ENCODE assay signal across 12 cellular contexts in genomic region chr10:76558586-76558985, GRCh38.
DNase-seq lines count a peak whose midpoint lies in the region; ATAC-seq and TF ChIP-seq lines count a peak whose summit lies in the region.
"Had no signal": no experiment of that assay in that cellular context is flagged by ENCODE, and none has a peak within 500 bp of the region (broad histone marks: within the 10 kb centered on the region; RNA-seq: fewer than 3 reads in every experiment).

No MANE protein-coding gene starts in this region.

- peak overlapping the region; percentile 75 for H3K27ac Mint-ChIP-seq in chondrocyte (ENCODE audit: unreplicated experiment)
- H3K27ac Mint-ChIP-seq: memory B cell had no signal

- no peaks in the 10 kb centered on the region for H3K27me3 ChIP-seq in liver (ENCODE audit: control insufficient read depth in 4 of 4, insufficient read depth in 4 of 4, low read length in 3 of 4)
- no peaks in the 10 kb centered on the region for H3K27me3 ChIP-seq in uterus

- no peak overlapping the region for H3K9ac ChIP-seq in liver (ENCODE audit: low read depth in 1 of 2, low read length in 2 of 2)

- no peak overlapping the region for H3K27ac ChIP-seq in liver (ENCODE audit: low read depth in 1 of 2, low read length in 2 of 2)
- H3K27ac ChIP-seq in uterus: peak overlapping the region; percentile 67 to 79

- peak in 1 of 2 donors; percentile 21 for TF ChIP-seq RAD21 in liver (IDR thresholded peaks at IDR 0.05)

- TF ChIP-seq CTCF in chondrocyte (IDR thresholded peaks at IDR 0.05): no peak
- TF ChIP-seq CTCF in liver (IDR thresholded peaks at IDR 0.05; ENCODE audit: low read depth, low read length, missing input control): no peak
- no peak for TF ChIP-seq CTCF in uterus (IDR thresholded peaks at IDR 0.05)

- no peaks in the 10 kb centered on the region for H3K27me3 Mint-ChIP-seq in chondrocyte (ENCODE audit: low read depth)
- H3K27me3 Mint-ChIP-seq: memory B cell had no signal

- no peaks in the 10 kb centered on the region for H3K36me3 Mint-ChIP-seq in chondrocyte (ENCODE audit: low read depth)
- H3K36me3 Mint-ChIP-seq: memory B cell had no signal

- peak; percentile 20 to 51 for ATAC-seq in left cardiac atrium
- ATAC-seq in left ventricle myocardium superior: no peak
- ATAC-seq in GM18907 (IDR thresholded peaks at IDR 0.05; ENCODE audit: unreplicated experiment): no peak
- ATAC-seq: HCT116 had no signal

- H3K4me3 ChIP-seq in liver (ENCODE audit: low read depth in 1 of 3, low read length in 3 of 3) (no peak overlapping the region), uterus (no peak overlapping the region)
- H3K4me3 ChIP-seq: skin epidermis had no signal

- TF ChIP-seq POLR2A in uterus (IDR thresholded peaks at IDR 0.05): no peak

- no peaks in the 10 kb centered on the region for H3K9me3 Mint-ChIP-seq in chondrocyte (ENCODE audit: low read depth)
- H3K9me3 Mint-ChIP-seq: memory B cell had no signal

- DNase-seq in left cardiac atrium (no peak), left ventricle myocardium superior (no peak), chondrocyte (ENCODE audit: low spot score) (no peak), uterus (peak; percentile 52 to 84), iPS-NIHi11 (ENCODE audit: low spot score) (no peak), COLO829 (ENCODE audit: low spot score) (no peak)
- DNase-seq: amygdala had no signal

- WGBS in liver: 20% methylated on average over 1 of the region's 1 CpG

- H3K4me3 Mint-ChIP-seq in chondrocyte (ENCODE audit: unreplicated experiment): no peak overlapping the region
- H3K4me3 Mint-ChIP-seq: memory B cell had no signal

- H3K9me3 ChIP-seq in liver (ENCODE audit: control insufficient read depth in 4 of 4, low read length in 3 of 4) (no peaks in the 10 kb centered on the region), uterus (no peaks in the 10 kb centered on the region)

- peaks cover 47% of the 10 kb centered on the region for H3K4me1 Mint-ChIP-seq in chondrocyte (ENCODE audit: low read depth)
- H3K4me1 Mint-ChIP-seq: memory B cell had no signal

- peaks cover 0 to 15% (median 12%) of the 10 kb centered on the region in 4 donors for H3K4me1 ChIP-seq in liver (ENCODE audit: control insufficient read depth in 4 of 4, insufficient read depth in 4 of 4, low read length in 3 of 4)
- H3K4me1 ChIP-seq in uterus: peaks cover 0 to 4% of the 10 kb centered on the region in 2 donors

- intact Hi-C loops in left cardiac atrium (cut with DNase I) (loop anchor here (10.0 kb wide), 2 partner anchors 254 to 346 kb away; no protein-coding TSS in a partner anchor), left ventricle myocardium superior (cut with micrococcal nuclease) (no loop called here), uterus (cut with DNase I; ENCODE audit: low total_unique reads) (no loop called here)

- H3K36me3 ChIP-seq in liver (ENCODE audit: control insufficient read depth in 4 of 4, insufficient read depth in 3 of 4, low read depth in 1 of 4, low read length in 3 of 4) (no peaks in the 10 kb centered on the region), uterus (no peaks in the 10 kb centered on the region)

TF ChIP-seq in liver, 16 proteins besides CTCF, POLR2A, EP300 and RAD21:
- TF ChIP-seq HNF4A (conservative IDR thresholded peaks at IDR 0.05): peak; percentile 28 to 50
- TF ChIP-seq, protein P1, sequence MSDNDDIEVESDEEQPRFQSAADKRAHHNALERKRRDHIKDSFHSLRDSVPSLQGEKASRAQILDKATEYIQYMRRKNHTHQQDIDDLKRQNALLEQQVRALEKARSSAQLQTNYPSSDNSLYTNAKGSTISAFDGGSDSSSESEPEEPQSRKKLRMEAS (IDR thresholded peaks at IDR 0.05): no peak
- TF ChIP-seq YY1 (IDR thresholded peaks at IDR 0.05): peak; percentile 38
- TF ChIP-seq NR2F2 (IDR thresholded peaks at IDR 0.05): no peak
- TF ChIP-seq, protein P2, sequence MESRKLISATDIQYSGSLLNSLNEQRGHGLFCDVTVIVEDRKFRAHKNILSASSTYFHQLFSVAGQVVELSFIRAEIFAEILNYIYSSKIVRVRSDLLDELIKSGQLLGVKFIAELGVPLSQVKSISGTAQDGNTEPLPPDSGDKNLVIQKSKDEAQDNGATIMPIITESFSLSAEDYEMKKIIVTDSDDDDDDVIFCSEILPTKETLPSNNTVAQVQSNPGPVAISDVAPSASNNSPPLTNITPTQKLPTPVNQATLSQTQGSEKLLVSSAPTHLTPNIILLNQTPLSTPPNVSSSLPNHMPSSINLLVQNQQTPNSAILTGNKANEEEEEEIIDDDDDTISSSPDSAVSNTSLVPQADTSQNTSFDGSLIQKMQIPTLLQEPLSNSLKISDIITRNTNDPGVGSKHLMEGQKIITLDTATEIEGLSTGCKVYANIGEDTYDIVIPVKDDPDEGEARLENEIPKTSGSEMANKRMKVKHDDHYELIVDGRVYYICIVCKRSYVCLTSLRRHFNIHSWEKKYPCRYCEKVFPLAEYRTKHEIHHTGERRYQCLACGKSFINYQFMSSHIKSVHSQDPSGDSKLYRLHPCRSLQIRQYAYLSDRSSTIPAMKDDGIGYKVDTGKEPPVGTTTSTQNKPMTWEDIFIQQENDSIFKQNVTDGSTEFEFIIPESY (IDR thresholded peaks at IDR 0.05): no peak
- TF ChIP-seq, protein P3, sequence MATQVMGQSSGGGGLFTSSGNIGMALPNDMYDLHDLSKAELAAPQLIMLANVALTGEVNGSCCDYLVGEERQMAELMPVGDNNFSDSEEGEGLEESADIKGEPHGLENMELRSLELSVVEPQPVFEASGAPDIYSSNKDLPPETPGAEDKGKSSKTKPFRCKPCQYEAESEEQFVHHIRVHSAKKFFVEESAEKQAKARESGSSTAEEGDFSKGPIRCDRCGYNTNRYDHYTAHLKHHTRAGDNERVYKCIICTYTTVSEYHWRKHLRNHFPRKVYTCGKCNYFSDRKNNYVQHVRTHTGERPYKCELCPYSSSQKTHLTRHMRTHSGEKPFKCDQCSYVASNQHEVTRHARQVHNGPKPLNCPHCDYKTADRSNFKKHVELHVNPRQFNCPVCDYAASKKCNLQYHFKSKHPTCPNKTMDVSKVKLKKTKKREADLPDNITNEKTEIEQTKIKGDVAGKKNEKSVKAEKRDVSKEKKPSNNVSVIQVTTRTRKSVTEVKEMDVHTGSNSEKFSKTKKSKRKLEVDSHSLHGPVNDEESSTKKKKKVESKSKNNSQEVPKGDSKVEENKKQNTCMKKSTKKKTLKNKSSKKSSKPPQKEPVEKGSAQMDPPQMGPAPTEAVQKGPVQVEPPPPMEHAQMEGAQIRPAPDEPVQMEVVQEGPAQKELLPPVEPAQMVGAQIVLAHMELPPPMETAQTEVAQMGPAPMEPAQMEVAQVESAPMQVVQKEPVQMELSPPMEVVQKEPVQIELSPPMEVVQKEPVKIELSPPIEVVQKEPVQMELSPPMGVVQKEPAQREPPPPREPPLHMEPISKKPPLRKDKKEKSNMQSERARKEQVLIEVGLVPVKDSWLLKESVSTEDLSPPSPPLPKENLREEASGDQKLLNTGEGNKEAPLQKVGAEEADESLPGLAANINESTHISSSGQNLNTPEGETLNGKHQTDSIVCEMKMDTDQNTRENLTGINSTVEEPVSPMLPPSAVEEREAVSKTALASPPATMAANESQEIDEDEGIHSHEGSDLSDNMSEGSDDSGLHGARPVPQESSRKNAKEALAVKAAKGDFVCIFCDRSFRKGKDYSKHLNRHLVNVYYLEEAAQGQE (IDR thresholded peaks at IDR 0.05): no peak
- peak in 1 of 2 donors; percentile 39 for TF ChIP-seq JUND (IDR thresholded peaks at IDR 0.05)
- peak; percentile 97 for TF ChIP-seq FOXA1 (IDR thresholded peaks at IDR 0.05)
- TF ChIP-seq FOXA2 (IDR thresholded peaks at IDR 0.05): peak; percentile 99
- TF ChIP-seq RXRA (IDR thresholded peaks at IDR 0.05): peak in 1 of 2 donors; percentile 59
- TF ChIP-seq SP1 (IDR thresholded peaks at IDR 0.05): peak; percentile 17
- no peak for TF ChIP-seq HNF4G (IDR thresholded peaks at IDR 0.05)
- TF ChIP-seq EGR1 (IDR thresholded peaks at IDR 0.05; ENCODE audit: low read depth in 2 of 2): no peak
- TF ChIP-seq TAF1 (conservative IDR thresholded peaks at IDR 0.05): no peak
- TF ChIP-seq, protein P4, sequence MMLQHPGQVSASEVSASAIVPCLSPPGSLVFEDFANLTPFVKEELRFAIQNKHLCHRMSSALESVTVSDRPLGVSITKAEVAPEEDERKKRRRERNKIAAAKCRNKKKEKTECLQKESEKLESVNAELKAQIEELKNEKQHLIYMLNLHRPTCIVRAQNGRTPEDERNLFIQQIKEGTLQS (IDR thresholded peaks at IDR 0.05): no peak
- no peak for TF ChIP-seq GABPA (IDR thresholded peaks at IDR 0.05 in 1 of 2, conservative IDR thresholded peaks at IDR 0.05 in 1 of 2)

Comparison
In these comparisons a context has a peak if more than half of its experiments do, and no peak if none do; other contexts are left out.
1. ATAC-seq: peak in left cardiac atrium (2 of 2); none in left ventricle myocardium superior (single experiment) and GM18907 (single experiment).
2. intact Hi-C loops: an anchor here in left cardiac atrium (10.0 kb wide); none called in left ventricle myocardium superior and uterus.
3. DNase-seq: peak in uterus (2 of 2); none in left cardiac atrium (single experiment), left ventricle myocardium superior (single experiment), chondrocyte (single experiment), iPS-NIHi11 (single experiment) and COLO829 (single experiment).
4. H3K27ac ChIP-seq: peak in uterus (2 of 2); none in liver (0 of 2).